8 cellular contexts compared by ENCODE assay signal in genomic region chr12:109900752-109901580, GRCh38. TPM values are rescaled to one million over a fixed set of nuclear protein-coding genes. Genes with fewer than 3 reads are reported as not detected.
DNase-seq lines count a peak whose midpoint lies in the region; ATAC-seq and TF ChIP-seq lines count a peak whose summit lies in the region.

No MANE protein-coding gene starts in this region.

- ATAC-seq in GM19324 (IDR thresholded peaks at IDR 0.05; ENCODE audit: low FRiP score, unreplicated experiment), result no peak

- H3K4me2 ChIP-seq in GM23248 (ENCODE audit: unreplicated experiment) (peak overlapping the region; percentile 94), OCI-LY1 (ENCODE audit: low read length) (peak overlapping the region; percentile 86)

- H3K36me3 ChIP-seq in GM23248 (ENCODE audit: low read depth) (peaks cover 6% of the 10 kb centered on the region), OCI-LY1 (ENCODE audit: insufficient read depth, low read length) (peaks cover 17% of the 10 kb centered on the region), ectodermal cell (ENCODE audit: control insufficient read depth, insufficient read depth, low read length) (peaks cover 23% of the 10 kb centered on the region), muscle layer of duodenum (ENCODE audit: control insufficient read depth in 1 of 2, insufficient read depth in 2 of 2, low read length in 2 of 2) (peaks cover 21 to 30% of the 10 kb centered on the region in 2 donors)

- H3F3A ChIP-seq in GM23248 (ENCODE audit: insufficient read depth) (no peaks in the 10 kb centered on the region), OCI-LY1 (ENCODE audit: insufficient read depth, low read length) (no peaks in the 10 kb centered on the region)

- peak; percentile 22 for DNase-seq in EH (ENCODE audit: low read depth)
- DNase-seq in GM23248, result peak; percentile 26
- DNase-seq in UCSD-AML1 (lab: John Stamatoyannopoulos, UW; ENCODE audit: unreplicated experiment), result no peak
- no peak for DNase-seq in middle frontal gyrus (ENCODE audit: extremely low spot score, low spot score)

- H3K4me1 ChIP-seq in GM23248 (ENCODE audit: insufficient read depth) (peaks cover 8% of the 10 kb centered on the region), OCI-LY1 (ENCODE audit: insufficient read depth, low read length, severe bottlenecking) (peaks cover 16% of the 10 kb centered on the region), ectodermal cell (ENCODE audit: control insufficient read depth, insufficient read depth, low read length) (peaks cover 12% of the 10 kb centered on the region), muscle layer of duodenum (ENCODE audit: control insufficient read depth in 1 of 2, insufficient read depth in 2 of 2, low read length in 2 of 2) (peaks cover 8 to 9% of the 10 kb centered on the region in 2 donors)

- H3K27ac ChIP-seq in GM23248 (peak overlapping the region; percentile 60), OCI-LY1 (ENCODE audit: low read depth, low read length, poor library complexity, severe bottlenecking) (peak overlapping the region; percentile 10), ectodermal cell (ENCODE audit: insufficient read depth, low read depth, low read length, poor library complexity, severe bottlenecking) (no peak overlapping the region), muscle layer of duodenum (ENCODE audit: low read length) (peak overlapping the region; percentile 39)

- no peaks in the 10 kb centered on the region for H3K9me2 ChIP-seq in GM23248 (ENCODE audit: insufficient read depth)
- H3K9me2 ChIP-seq in OCI-LY1 (ENCODE audit: low read depth, low read length), result no peaks in the 10 kb centered on the region

- H3K9ac ChIP-seq in GM23248, result peak overlapping the region; percentile 85
- H3K9ac ChIP-seq in OCI-LY1 (ENCODE audit: low read length), result peak overlapping the region; percentile 79

- in situ Hi-C loops in GM23248 (cut with MboI), result no loop called here

- H3K4me3 ChIP-seq in GM23248 (peak overlapping the region; percentile 82), OCI-LY1 (ENCODE audit: low read depth, low read length, poor library complexity, severe bottlenecking) (peak overlapping the region; percentile 79), ectodermal cell (ENCODE audit: insufficient read depth, low read depth, low read length) (peak overlapping the region; percentile 57), muscle layer of duodenum (ENCODE audit: low read depth in 1 of 2, low read length in 2 of 2) (peak overlapping the region; percentile 87 to 89)

- H3K27me3 ChIP-seq in GM23248 (replicated peaks; ENCODE audit: insufficient read depth) (no peaks in the 10 kb centered on the region), OCI-LY1 (ENCODE audit: insufficient read depth, low read length) (no peaks in the 10 kb centered on the region), ectodermal cell (ENCODE audit: control insufficient read depth, insufficient read depth, low read length, poor library complexity, severe bottlenecking) (no peaks in the 10 kb centered on the region), muscle layer of duodenum (ENCODE audit: low read depth, low read length) (no peaks in the 10 kb centered on the region)

- peak overlapping the region; percentile 95 for H2AFZ ChIP-seq in GM23248
- H2AFZ ChIP-seq in OCI-LY1 (ENCODE audit: low read length), result no peak overlapping the region

- H4K20me1 ChIP-seq in GM23248 (ENCODE audit: insufficient read depth) (no peaks in the 10 kb centered on the region), OCI-LY1 (ENCODE audit: insufficient read depth, low read length) (no peaks in the 10 kb centered on the region)

- H3K9me3 ChIP-seq in GM23248 (ENCODE audit: low read depth) (no peaks in the 10 kb centered on the region), OCI-LY1 (ENCODE audit: low read length) (no peaks in the 10 kb centered on the region), ectodermal cell (ENCODE audit: control insufficient read depth, low read length) (no peaks in the 10 kb centered on the region), muscle layer of duodenum (ENCODE audit: control insufficient read depth in 1 of 2, low read length in 2 of 2) (no peaks in the 10 kb centered on the region)

- H3K79me2 ChIP-seq in GM23248 (ENCODE audit: insufficient read depth), result peaks cover 37% of the 10 kb centered on the region
- H3K79me2 ChIP-seq in OCI-LY1 (ENCODE audit: insufficient read depth, low read length), result no peaks in the 10 kb centered on the region

- WGBS in GM23248 (ENCODE audit: low coverage in 1 of 2, low lambda C conversion rate in 2 of 2, missing lambda C conversion rate in 2 of 2), 2 experiments, result 2% methylated on average over 16 of the region's 16 CpGs
- 3% methylated on average over 16 of the region's 16 CpGs for WGBS in ectodermal cell, 2 experiments

- no peak for TF ChIP-seq CTCF in OCI-LY1 (IDR thresholded peaks at IDR 0.05; ENCODE audit: low read length)

RNA-seq across cellular contexts. Expression of gene TCHP, which starts 0.9 kb away (rescaled TPM):
- total RNA-seq in GM23248 (2014; rRNA removed; shearing (Covaris generic)), result 11.7 and 14.7 TPM in 2 replicates
- 9.7 and 11.5 TPM in 2 replicates for polyA plus RNA-seq in GM23248 (2016; fragmentation: Nextera tagmentation; extraction: Ambion mirVana)
- polyA plus RNA-seq in ectodermal cell (2013, experiment 1 of 4), result 26.1 TPM
- 19.5 TPM for polyA plus RNA-seq in ectodermal cell (2013, experiment 2 of 4)
- 18.1 TPM for polyA plus RNA-seq in ectodermal cell (2013, experiment 3 of 4)
- polyA plus RNA-seq in ectodermal cell (2013, experiment 4 of 4), result 19.2 TPM

RNA-seq across cellular contexts. Expression of gene GLTP, which starts 20.6 kb away (rescaled TPM):
- 62.2 and 96.5 TPM in 2 replicates for total RNA-seq in GM23248 (2014; rRNA removed; shearing (Covaris generic))
- polyA plus RNA-seq in GM23248 (2016; fragmentation: Nextera tagmentation; extraction: Ambion mirVana), result 92.8 and 96.0 TPM in 2 replicates
- polyA plus RNA-seq in ectodermal cell (2013, experiment 1 of 4), result 23.8 TPM
- polyA plus RNA-seq in ectodermal cell (2013, experiment 2 of 4), result 21.1 TPM
- 18.8 TPM for polyA plus RNA-seq in ectodermal cell (2013, experiment 3 of 4)
- polyA plus RNA-seq in ectodermal cell (2013, experiment 4 of 4), result 18.9 TPM

Comparison
In these comparisons a context has a peak if more than half of its experiments do, and no peak if none do; other contexts are left out.
1. DNase-seq: peak in EH (single experiment) and GM23248 (single experiment); none in UCSD-AML1 (single experiment) and middle frontal gyrus (single experiment).
2. Peak in every context shown above with its lines, with median percentiles within 50 percentile points of each other: H3K4me3 ChIP-seq.